1 cellular context compared by ENCODE assay signal in the genomic region with DNA sequence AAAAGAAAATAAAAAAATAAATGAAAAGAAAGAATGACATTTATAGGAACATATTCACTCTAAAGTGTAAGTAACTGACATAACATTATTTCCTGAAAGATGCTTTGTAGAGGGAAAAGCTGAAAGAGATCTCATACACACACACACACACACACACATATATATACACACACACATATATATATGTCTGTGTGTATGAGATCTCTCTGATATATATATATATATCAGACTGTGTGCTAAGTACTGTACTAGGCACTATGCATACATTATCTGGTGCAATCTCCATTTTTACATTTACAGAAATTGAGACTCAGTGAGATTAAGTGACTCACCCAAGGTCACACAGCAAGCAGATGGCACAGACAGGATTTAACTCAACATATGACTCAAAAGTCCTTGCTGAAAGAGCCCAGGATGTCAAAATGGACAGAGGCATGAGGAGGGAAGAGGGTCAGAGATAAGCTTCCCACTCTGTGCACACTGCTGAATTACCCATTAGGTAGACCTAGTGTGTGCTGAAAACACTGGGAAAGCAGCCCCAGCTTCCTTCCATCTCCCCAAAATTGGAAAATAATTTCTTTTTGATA.
TF ChIP-seq lines count a peak whose summit lies in the region.

No MANE protein-coding gene starts in this region.

TF ChIP-seq in HCT116, 20 proteins besides CTCF, POLR2A, EP300 and RAD21:
- TF ChIP-seq, protein P1, sequence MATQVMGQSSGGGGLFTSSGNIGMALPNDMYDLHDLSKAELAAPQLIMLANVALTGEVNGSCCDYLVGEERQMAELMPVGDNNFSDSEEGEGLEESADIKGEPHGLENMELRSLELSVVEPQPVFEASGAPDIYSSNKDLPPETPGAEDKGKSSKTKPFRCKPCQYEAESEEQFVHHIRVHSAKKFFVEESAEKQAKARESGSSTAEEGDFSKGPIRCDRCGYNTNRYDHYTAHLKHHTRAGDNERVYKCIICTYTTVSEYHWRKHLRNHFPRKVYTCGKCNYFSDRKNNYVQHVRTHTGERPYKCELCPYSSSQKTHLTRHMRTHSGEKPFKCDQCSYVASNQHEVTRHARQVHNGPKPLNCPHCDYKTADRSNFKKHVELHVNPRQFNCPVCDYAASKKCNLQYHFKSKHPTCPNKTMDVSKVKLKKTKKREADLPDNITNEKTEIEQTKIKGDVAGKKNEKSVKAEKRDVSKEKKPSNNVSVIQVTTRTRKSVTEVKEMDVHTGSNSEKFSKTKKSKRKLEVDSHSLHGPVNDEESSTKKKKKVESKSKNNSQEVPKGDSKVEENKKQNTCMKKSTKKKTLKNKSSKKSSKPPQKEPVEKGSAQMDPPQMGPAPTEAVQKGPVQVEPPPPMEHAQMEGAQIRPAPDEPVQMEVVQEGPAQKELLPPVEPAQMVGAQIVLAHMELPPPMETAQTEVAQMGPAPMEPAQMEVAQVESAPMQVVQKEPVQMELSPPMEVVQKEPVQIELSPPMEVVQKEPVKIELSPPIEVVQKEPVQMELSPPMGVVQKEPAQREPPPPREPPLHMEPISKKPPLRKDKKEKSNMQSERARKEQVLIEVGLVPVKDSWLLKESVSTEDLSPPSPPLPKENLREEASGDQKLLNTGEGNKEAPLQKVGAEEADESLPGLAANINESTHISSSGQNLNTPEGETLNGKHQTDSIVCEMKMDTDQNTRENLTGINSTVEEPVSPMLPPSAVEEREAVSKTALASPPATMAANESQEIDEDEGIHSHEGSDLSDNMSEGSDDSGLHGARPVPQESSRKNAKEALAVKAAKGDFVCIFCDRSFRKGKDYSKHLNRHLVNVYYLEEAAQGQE (IDR thresholded peaks at IDR 0.05; ENCODE audit: low read depth): no peak
- TF ChIP-seq TCF7L2 (IDR thresholded peaks at IDR 0.05; ENCODE audit: borderline replicate concordance, extremely low read depth, insufficient read depth, insufficient read length) (no peak), EGR1 (IDR thresholded peaks at IDR 0.05; ENCODE audit: low read depth) (no peak), CBX3 (IDR thresholded peaks at IDR 0.05; ENCODE audit: low read depth) (no peak), SRF (IDR thresholded peaks at IDR 0.05; ENCODE audit: low read depth) (no peak), YY1 (IDR thresholded peaks at IDR 0.05; ENCODE audit: extremely low read depth, insufficient replicate concordance, low read depth, low read length) (no peak), ZNF274 (IDR thresholded peaks at IDR 0.05; ENCODE audit: low read depth, low read length) (no peak), SIN3A (IDR thresholded peaks at IDR 0.05; ENCODE audit: low read depth) (no peak), ELF1 (IDR thresholded peaks at IDR 0.05; ENCODE audit: borderline replicate concordance, low read depth) (no peak), JUND (IDR thresholded peaks at IDR 0.05) (no peak), CEBPB (IDR thresholded peaks at IDR 0.05; ENCODE audit: low read depth) (no peak), EZH2 (IDR thresholded peaks at IDR 0.05) (no peak), ZFX (IDR thresholded peaks at IDR 0.05) (no peak)
- TF ChIP-seq, protein P2, sequence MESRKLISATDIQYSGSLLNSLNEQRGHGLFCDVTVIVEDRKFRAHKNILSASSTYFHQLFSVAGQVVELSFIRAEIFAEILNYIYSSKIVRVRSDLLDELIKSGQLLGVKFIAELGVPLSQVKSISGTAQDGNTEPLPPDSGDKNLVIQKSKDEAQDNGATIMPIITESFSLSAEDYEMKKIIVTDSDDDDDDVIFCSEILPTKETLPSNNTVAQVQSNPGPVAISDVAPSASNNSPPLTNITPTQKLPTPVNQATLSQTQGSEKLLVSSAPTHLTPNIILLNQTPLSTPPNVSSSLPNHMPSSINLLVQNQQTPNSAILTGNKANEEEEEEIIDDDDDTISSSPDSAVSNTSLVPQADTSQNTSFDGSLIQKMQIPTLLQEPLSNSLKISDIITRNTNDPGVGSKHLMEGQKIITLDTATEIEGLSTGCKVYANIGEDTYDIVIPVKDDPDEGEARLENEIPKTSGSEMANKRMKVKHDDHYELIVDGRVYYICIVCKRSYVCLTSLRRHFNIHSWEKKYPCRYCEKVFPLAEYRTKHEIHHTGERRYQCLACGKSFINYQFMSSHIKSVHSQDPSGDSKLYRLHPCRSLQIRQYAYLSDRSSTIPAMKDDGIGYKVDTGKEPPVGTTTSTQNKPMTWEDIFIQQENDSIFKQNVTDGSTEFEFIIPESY (IDR thresholded peaks at IDR 0.05; ENCODE audit: extremely low read depth, insufficient replicate concordance, low read length): no peak
- TF ChIP-seq, protein P3, sequence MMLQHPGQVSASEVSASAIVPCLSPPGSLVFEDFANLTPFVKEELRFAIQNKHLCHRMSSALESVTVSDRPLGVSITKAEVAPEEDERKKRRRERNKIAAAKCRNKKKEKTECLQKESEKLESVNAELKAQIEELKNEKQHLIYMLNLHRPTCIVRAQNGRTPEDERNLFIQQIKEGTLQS (IDR thresholded peaks at IDR 0.05): no peak
